1 cellular context compared by ENCODE assay signal in genomic region chr9:121299467-121300282, GRCh38.
TF ChIP-seq lines count a peak whose summit lies in the region.

No MANE protein-coding gene starts in this region.

TF ChIP-seq in HepG2, 621 proteins besides CTCF, POLR2A, EP300 and RAD21 (continued from another document and continues in another):
- TF ChIP-seq CCDC6 (CRISPR knock-in tag; IDR thresholded peaks at IDR 0.05) = 0 out of 2 replicates have a peak, but pooled peaks have one; percentile 17
- no peak for TF ChIP-seq ZNF407 (CRISPR knock-in tag; IDR thresholded peaks at IDR 0.05; ENCODE audit: not compliant biosample characterization)
- no peak for TF ChIP-seq ZNF138 (CRISPR knock-in tag; IDR thresholded peaks at IDR 0.05; ENCODE audit: low read depth)
- TF ChIP-seq ARNT (IDR thresholded peaks at IDR 0.05) = no peak
- TF ChIP-seq TRIM22 (IDR thresholded peaks at IDR 0.05) = no peak
- no peak for TF ChIP-seq ZNF557 (CRISPR knock-in tag; IDR thresholded peaks at IDR 0.05)
- TF ChIP-seq SPEN (CRISPR knock-in tag; IDR thresholded peaks at IDR 0.05; ENCODE audit: low read depth) = no peak; the same call in 1 of the 2 replicates
- TF ChIP-seq KDM5B (CRISPR knock-in tag; IDR thresholded peaks at IDR 0.05; ENCODE audit: borderline replicate concordance) = peak; percentile 69; the same call in 1 of the 2 replicates
- TF ChIP-seq AKNA (CRISPR knock-in tag; IDR thresholded peaks at IDR 0.05; ENCODE audit: borderline replicate concordance) = no peak; the same call in 1 of the 2 replicates
- TF ChIP-seq CHD2 (IDR thresholded peaks at IDR 0.05; ENCODE audit: low read depth, low read length) = no peak
- TF ChIP-seq MEIS1 (CRISPR knock-in tag; IDR thresholded peaks at IDR 0.05; ENCODE audit: borderline replicate concordance) = peak; percentile 25; the same call in 1 of the 2 replicates
- no peak; the same call in 1 of the 2 replicates for TF ChIP-seq NCOA2 (CRISPR knock-in tag; IDR thresholded peaks at IDR 0.05)
- TF ChIP-seq PAF1 (CRISPR knock-in tag; IDR thresholded peaks at IDR 0.05) = no peak
- TF ChIP-seq NR2F1 (CRISPR knock-in tag; IDR thresholded peaks at IDR 0.05) = no peak
- peak; percentile 68 for TF ChIP-seq POLR2AphosphoS5 (IDR thresholded peaks at IDR 0.05; ENCODE audit: low read depth, low read length)
- TF ChIP-seq CC2D1A (CRISPR knock-in tag; IDR thresholded peaks at IDR 0.05) = no peak
- TF ChIP-seq HES4 (CRISPR knock-in tag; IDR thresholded peaks at IDR 0.05; ENCODE audit: borderline replicate concordance) = 0 out of 2 replicates have a peak, but pooled peaks have one; percentile 32
- TF ChIP-seq SCMH1 (CRISPR knock-in tag; IDR thresholded peaks at IDR 0.05; ENCODE audit: borderline replicate concordance) = no peak
- TF ChIP-seq ZNF883 (CRISPR knock-in tag; IDR thresholded peaks at IDR 0.05; ENCODE audit: not compliant biosample characterization) = no peak
- TF ChIP-seq NFIB (CRISPR knock-in tag; IDR thresholded peaks at IDR 0.05; ENCODE audit: borderline replicate concordance) = no peak
- TF ChIP-seq MYNN (CRISPR knock-in tag; IDR thresholded peaks at IDR 0.05; ENCODE audit: low read depth) = no peak
- TF ChIP-seq GLMP (CRISPR knock-in tag; IDR thresholded peaks at IDR 0.05; ENCODE audit: borderline replicate concordance) = no peak
- TF ChIP-seq FIP1L1 (IDR thresholded peaks at IDR 0.05; ENCODE audit: borderline replicate concordance, insufficient read depth, low read depth, low read length) = no peak
- TF ChIP-seq ZFP36L1 (CRISPR knock-in tag; IDR thresholded peaks at IDR 0.05) = no peak; the same call in 1 of the 2 replicates
- TF ChIP-seq ZFP1 (CRISPR knock-in tag; IDR thresholded peaks at IDR 0.05) = no peak
- TF ChIP-seq ZNF724P (CRISPR knock-in tag; IDR thresholded peaks at IDR 0.05; ENCODE audit: borderline replicate concordance) = no peak
- TF ChIP-seq ARID3A (IDR thresholded peaks at IDR 0.05; ENCODE audit: low read depth, low read length) = no peak
- no peak for TF ChIP-seq NCOA5 (CRISPR knock-in tag; IDR thresholded peaks at IDR 0.05)
- no peak; the same call in 1 of the 2 replicates for TF ChIP-seq ZNF777 (CRISPR knock-in tag; IDR thresholded peaks at IDR 0.05)
- no peak for TF ChIP-seq PRDM4 (CRISPR knock-in tag; IDR thresholded peaks at IDR 0.05; ENCODE audit: borderline replicate concordance)
- TF ChIP-seq ZNF543 (CRISPR knock-in tag; IDR thresholded peaks at IDR 0.05) = no peak
- no peak for TF ChIP-seq ZFYVE20 (CRISPR knock-in tag; IDR thresholded peaks at IDR 0.05; ENCODE audit: borderline replicate concordance, low read depth)
- no peak; the same call in 1 of the 2 replicates for TF ChIP-seq PREB (CRISPR knock-in tag; IDR thresholded peaks at IDR 0.05)
- TF ChIP-seq DMTF1 (CRISPR knock-in tag; IDR thresholded peaks at IDR 0.05) = no peak
- TF ChIP-seq NR2F2 (IDR thresholded peaks at IDR 0.05; ENCODE audit: borderline replicate concordance, low read depth) = no peak
